Comparison of ENCODE assay signal across 12 cellular contexts in genomic region chr12:55472297-55472696, GRCh38. TPM values are rescaled to one million over a fixed set of nuclear protein-coding genes. Genes with fewer than 3 reads are reported as not detected.
"Had no signal": no experiment of that assay in that cellular context is flagged by ENCODE, and none has a peak within 500 bp of the region (broad histone marks: within the 10 kb centered on the region; RNA-seq: fewer than 3 reads in every experiment).

No MANE protein-coding gene starts in this region.

- FAIRE-seq: H1, H54 had no signal

- H3K36me3 ChIP-seq: HAP-1 had no signal

- H3K4me3 Mint-ChIP-seq: GM23338, H9, HFFc6 had no signal

- H3K4me1 Mint-ChIP-seq: H9 had no signal

- ATAC-seq: GM23338, HCT116 had no signal

- DNase-seq: GM23248, GOT3, H7, H9, HCEC 1CT, HFFc6 had no signal

- H3K9me3 ChIP-seq: HAP-1 had no signal

- H3K27ac Mint-ChIP-seq: GM23338, H9, HFFc6 had no signal

- H3K4me1 ChIP-seq: HAP-1 had no signal

- H3K4me3 ChIP-seq: GM23248, GM23338, HAP-1 had no signal

- H3K9ac ChIP-seq: GM23248 had no signal

- H3K27ac ChIP-seq: GM23248 had no signal

- H2AFZ ChIP-seq: GM23248, GM23338 had no signal

- H3K4me2 ChIP-seq: GM23338 had no signal

RNA-seq across cellular contexts. Expression of gene OR6C70, which starts 2.4 kb away (rescaled TPM):
- total RNA-seq: GM23248, GM23338, H1, H4, H7, H9, HFFc6 had no signal
- polyA plus RNA-seq: GM23248, GM23338, H1 had no signal

RNA-seq across cellular contexts. Expression of gene OR6C68, which starts 19.9 kb away (rescaled TPM):
- total RNA-seq: GM23248, GM23338, H1, H4, H7, H9, HFFc6 had no signal
- polyA plus RNA-seq: GM23248, GM23338, H1 had no signal

RNA-seq across cellular contexts. Expression of gene OR6C2, which starts 28.4 kb away (rescaled TPM):
- total RNA-seq: GM23248, GM23338, H1, H4, H7, H9, HFFc6 had no signal
- polyA plus RNA-seq: GM23248, GM23338, H1 had no signal

RNA-seq across cellular contexts. Expression of gene OR6C76, which starts 46.2 kb away (rescaled TPM):
- total RNA-seq: GM23248, GM23338, H1, H4, H7, H9, HFFc6 had no signal
- polyA plus RNA-seq: GM23248, GM23338, H1 had no signal
